Comparison of ENCODE assay signal across 1 cellular context in genomic region chr14:71320734-71321555, GRCh38.
TF ChIP-seq lines count a peak whose summit lies in the region.

No MANE protein-coding gene starts in this region.

TF ChIP-seq in GM12878, 131 proteins besides CTCF, POLR2A, EP300 and RAD21 (continued from another document and continues in another):
- TF ChIP-seq BHLHE40 (IDR thresholded peaks at IDR 0.05; ENCODE audit: borderline replicate concordance in 1 of 2, low read depth in 2 of 2, low read length in 1 of 2), result peak in 1 of 2 experiments; percentile 34; a peak in 1 of 4 replicates
- no peak for TF ChIP-seq HCFC1 (IDR thresholded peaks at IDR 0.05; ENCODE audit: low read length)
- no peak for TF ChIP-seq E2F4 (IDR thresholded peaks at IDR 0.05; ENCODE audit: low read depth, low read length)
- TF ChIP-seq BACH1 (IDR thresholded peaks at IDR 0.05; ENCODE audit: borderline replicate concordance), result peak; percentile 48; the same call in 1 of the 2 replicates
- TF ChIP-seq TAF1 (IDR thresholded peaks at IDR 0.05; ENCODE audit: borderline replicate concordance, low read depth, low read length), result peak; percentile 31; the same call in 1 of the 2 replicates
- TF ChIP-seq IKZF1 (conservative IDR thresholded peaks at IDR 0.05), result peak; percentile 64
- TF ChIP-seq E4F1 (IDR thresholded peaks at IDR 0.05; ENCODE audit: borderline replicate concordance, partially characterized antibody), result no peak
- no peak for TF ChIP-seq ZNF207 (IDR thresholded peaks at IDR 0.05; ENCODE audit: borderline replicate concordance)
- TF ChIP-seq MEF2A (IDR thresholded peaks at IDR 0.05; ENCODE audit: insufficient read depth, low read depth, low read length), result no peak
- TF ChIP-seq E2F8 (IDR thresholded peaks at IDR 0.05; ENCODE audit: low read depth, partially characterized antibody), result no peak
- peak; percentile 70 for TF ChIP-seq LARP7 (IDR thresholded peaks at IDR 0.05)
- TF ChIP-seq POLR2AphosphoS5 (IDR thresholded peaks at IDR 0.05; ENCODE audit: low read length), result peak; percentile 56
- TF ChIP-seq JUND (IDR thresholded peaks at IDR 0.05; ENCODE audit: low read depth, low read length), result no peak
- no peak for TF ChIP-seq ZNF592 (IDR thresholded peaks at IDR 0.05)
- TF ChIP-seq ZNF217 (IDR thresholded peaks at IDR 0.05), result 0 out of 2 replicates have a peak, but pooled peaks have one; percentile 34
- TF ChIP-seq JUNB (IDR thresholded peaks at IDR 0.05), result no peak
- TF ChIP-seq BCL3 (IDR thresholded peaks at IDR 0.05; ENCODE audit: borderline replicate concordance, insufficient read depth, low read depth, low read length, poor library complexity, severe bottlenecking), result peak; percentile 46
- TF ChIP-seq RBBP5 (conservative IDR thresholded peaks at IDR 0.05), result no peak; the same call in 1 of the 2 replicates
- peak; percentile 97 for TF ChIP-seq ZSCAN29 (IDR thresholded peaks at IDR 0.05)
- TF ChIP-seq RAD51 (IDR thresholded peaks at IDR 0.05), result no peak
- TF ChIP-seq POU2F2 (IDR thresholded peaks at IDR 0.05; ENCODE audit: borderline replicate concordance, low read depth, low read length), result 0 out of 3 replicates have a peak, but pooled peaks have one; percentile 7
- TF ChIP-seq HDAC6 (IDR thresholded peaks at IDR 0.05; ENCODE audit: unreplicated experiment), result peak; percentile 65
- TF ChIP-seq ASH2L (IDR thresholded peaks at IDR 0.05; ENCODE audit: borderline replicate concordance, low read depth), result peak; percentile 93
- peak in 1 of 2 experiments; percentile 33; a peak in 1 of 3 replicates for TF ChIP-seq EGR1 (IDR thresholded peaks at IDR 0.05; ENCODE audit: borderline replicate concordance in 1 of 2, low read depth in 2 of 2, low read length in 2 of 2)
- TF ChIP-seq NFYA (IDR thresholded peaks at IDR 0.05; ENCODE audit: borderline replicate concordance, low read depth, low read length), result no peak
- no peak for TF ChIP-seq ZBTB40 (IDR thresholded peaks at IDR 0.05; ENCODE audit: borderline replicate concordance)
- TF ChIP-seq POLR2AphosphoS2 (IDR thresholded peaks at IDR 0.05; ENCODE audit: low read depth, low read length), result no peak; the same call in 1 of the 2 replicates
- no peak for TF ChIP-seq ZBED1 (IDR thresholded peaks at IDR 0.05; ENCODE audit: borderline replicate concordance)
- peak; percentile 9 for TF ChIP-seq MEF2B (IDR thresholded peaks at IDR 0.05; ENCODE audit: partially characterized antibody, poor library complexity, severe bottlenecking)
- TF ChIP-seq ATF7 (IDR thresholded peaks at IDR 0.05; ENCODE audit: low read depth), result no peak
- TF ChIP-seq NR2F1 (conservative IDR thresholded peaks at IDR 0.05), result peak; percentile 23; the same call in 1 of the 2 replicates
- no peak for TF ChIP-seq SUPT20H (IDR thresholded peaks at IDR 0.05; ENCODE audit: borderline replicate concordance, control insufficient read depth, low read depth, low read length)
- TF ChIP-seq SIN3A (IDR thresholded peaks at IDR 0.05; ENCODE audit: low read depth, low read length), result peak; percentile 66; the same call in 1 of the 2 replicates
- TF ChIP-seq ZBTB4 (CRISPR knock-in tag; IDR thresholded peaks at IDR 0.05), result no peak
- TF ChIP-seq NKRF (conservative IDR thresholded peaks at IDR 0.05), result peak; percentile 67
- 0 out of 2 replicates have a peak, but pooled peaks have one; percentile 70 for TF ChIP-seq GATAD2B (conservative IDR thresholded peaks at IDR 0.05; ENCODE audit: low read depth)
- TF ChIP-seq SMARCA5 (IDR thresholded peaks at IDR 0.05), result 0 out of 2 replicates have a peak, but pooled peaks have one; percentile 57
